ENCODE assay signal across 9 cellular contexts in the genomic region with DNA sequence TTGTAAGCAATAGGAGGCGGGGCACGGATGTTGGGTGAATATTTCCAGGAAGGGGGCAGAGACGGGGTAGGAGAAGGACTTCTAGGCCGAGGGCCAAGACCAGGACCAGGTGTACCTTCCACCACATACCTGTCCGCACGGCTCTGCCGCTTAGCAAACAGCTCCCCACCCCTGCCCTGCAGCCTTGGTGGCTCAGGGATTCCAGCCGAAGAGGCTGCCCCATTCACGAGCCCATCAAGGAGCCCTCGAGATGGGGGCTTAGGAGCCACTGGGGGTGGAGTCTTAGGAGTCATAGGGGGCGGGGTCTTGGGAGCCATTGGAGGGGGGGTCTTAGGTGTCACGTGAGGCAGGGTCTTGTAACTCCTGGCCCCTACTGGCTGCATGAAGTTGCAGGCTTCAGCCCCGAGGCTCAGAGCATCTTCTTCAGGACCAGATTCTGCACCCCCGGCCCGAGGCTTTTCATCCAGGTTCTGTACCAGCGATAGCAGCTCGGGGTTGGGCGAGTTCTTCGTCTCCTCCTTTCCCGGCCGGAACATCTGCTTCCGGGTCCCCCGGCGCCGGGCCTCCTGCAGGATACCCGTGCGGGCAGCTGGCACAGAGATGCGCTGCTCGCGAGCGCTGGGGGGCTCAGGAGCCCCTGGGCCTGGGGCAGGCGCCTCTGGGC. TPM values are rescaled to one million over a fixed set of nuclear protein-coding genes. Genes with fewer than 3 reads are reported as not detected.
A peak's percentile ranks its signal among the peaks of the same experiment; 100 is the strongest.
DNase-seq lines count a peak whose midpoint lies in the region; ATAC-seq, FAIRE-seq and TF ChIP-seq lines count a peak whose summit lies in the region.
"Had no signal": no experiment of that assay in that cellular context is flagged by ENCODE, and none has a peak within 500 bp of the region (broad histone marks: within the 10 kb centered on the region; RNA-seq: fewer than 3 reads in every experiment).

No MANE protein-coding gene starts in this region.

- H3K4me1 ChIP-seq in Peyer's patch = peaks cover 0 to 17% (median 0%) of the 10 kb centered on the region in 4 donors
- peaks cover 5 to 7% of the 10 kb centered on the region in 2 donors for H3K4me1 ChIP-seq in duodenal mucosa (ENCODE audit: control insufficient read depth in 1 of 2, insufficient read depth in 2 of 2, low read length in 2 of 2)

- peak overlapping the region; percentile 58 to 63 for H3K9ac ChIP-seq in duodenal mucosa (ENCODE audit: low read depth in 1 of 2, low read length in 2 of 2)

- TF ChIP-seq POLR2A in GM12891 (IDR thresholded peaks at IDR 0.05; ENCODE audit: low read depth, low read length) = 0 out of 2 replicates have a peak, but pooled peaks have one; percentile 21
- TF ChIP-seq POLR2A in Peyer's patch (IDR thresholded peaks at IDR 0.05) = no peak
- no peak for TF ChIP-seq POLR2A in lower leg skin (IDR thresholded peaks at IDR 0.05)

- peaks cover 34% of the 10 kb centered on the region for H3K4me1 Mint-ChIP-seq in stimulated activated memory B cell treated with anti-CD40 and anti-IgM and Interleukin-4, amounts not matched to agents 10 μg/mL and 1 μg/mL and 100 μg/mL, for 72 hours

- TF ChIP-seq CTCF in Peyer's patch (IDR thresholded peaks at IDR 0.05) (no peak), lower leg skin (IDR thresholded peaks at IDR 0.05) (no peak)

- ATAC-seq in stimulated activated memory B cell treated with anti-CD40 and anti-IgM and Interleukin-4, amounts not matched to agents 10 μg/mL and 1 μg/mL and 100 μg/mL, for 72 hours = no peak
- ATAC-seq in HG02759 (IDR thresholded peaks at IDR 0.05; ENCODE audit: unreplicated experiment) (no peak), HG03460 (IDR thresholded peaks at IDR 0.05; ENCODE audit: unreplicated experiment) (no peak)

- H3K27ac ChIP-seq in Peyer's patch = peak overlapping the region in 2 of 4 donors; percentile 31 to 38
- no peak overlapping the region for H3K27ac ChIP-seq in duodenal mucosa (ENCODE audit: low read depth, low read length)
- H3K27ac ChIP-seq: PC-9 had no signal

- DNase-seq in GM12891 (ENCODE audit: insufficient read length, low spot score) (no peak), Peyer's patch (peak; percentile 25 to 65 (median 63)), lower leg skin (ENCODE audit: low spot score in 2 of 2) (peak; percentile 37 to 91), NCI-H226 (no peak)

- H3K4me3 ChIP-seq in Peyer's patch (peak overlapping the region; percentile 47 to 66 (median 56)), duodenal mucosa (ENCODE audit: low read depth in 1 of 2, low read length in 2 of 2) (peak overlapping the region; percentile 74 to 83), lower leg skin (ENCODE audit: low read depth, poor library complexity, severe bottlenecking) (peak overlapping the region; percentile 55)
- H3K4me3 ChIP-seq: PC-9 had no signal

- no peaks in the 10 kb centered on the region for H3K9me3 ChIP-seq in Peyer's patch
- H3K9me3 ChIP-seq in duodenal mucosa (ENCODE audit: control insufficient read depth in 1 of 2, low read length in 2 of 2) = no peaks in the 10 kb centered on the region

- peak overlapping the region; percentile 83 for H3K27ac Mint-ChIP-seq in stimulated activated memory B cell treated with anti-CD40 and anti-IgM and Interleukin-4, amounts not matched to agents 10 μg/mL and 1 μg/mL and 100 μg/mL, for 72 hours

- no peaks in the 10 kb centered on the region for H3K36me3 Mint-ChIP-seq in stimulated activated memory B cell treated with anti-CD40 and anti-IgM and Interleukin-4, amounts not matched to agents 10 μg/mL and 1 μg/mL and 100 μg/mL, for 72 hours

- peak overlapping the region; percentile 78 for H3K4me3 Mint-ChIP-seq in stimulated activated memory B cell treated with anti-CD40 and anti-IgM and Interleukin-4, amounts not matched to agents 10 μg/mL and 1 μg/mL and 100 μg/mL, for 72 hours

- no peak for FAIRE-seq in GM12891 (lab: Jason Lieb, UNC)

- H3K27me3 ChIP-seq in Peyer's patch (no peaks in the 10 kb centered on the region), duodenal mucosa (ENCODE audit: control insufficient read depth in 1 of 2, insufficient read depth in 2 of 2, low read length in 2 of 2) (no peaks in the 10 kb centered on the region)

- WGBS in lower leg skin, 2 donors = 7 to 11% methylated on average over 32 of the region's 32 CpGs

- H3K27me3 Mint-ChIP-seq in stimulated activated memory B cell treated with anti-CD40 and anti-IgM and Interleukin-4, amounts not matched to agents 10 μg/mL and 1 μg/mL and 100 μg/mL, for 72 hours = peaks cover 16% of the 10 kb centered on the region

- H3K9me3 Mint-ChIP-seq in stimulated activated memory B cell treated with anti-CD40 and anti-IgM and Interleukin-4, amounts not matched to agents 10 μg/mL and 1 μg/mL and 100 μg/mL, for 72 hours = no peaks in the 10 kb centered on the region

- intact Hi-C loops in lower leg skin (cut with DNase I; ENCODE audit: low total_unique reads) = no loop called here

- H3K36me3 ChIP-seq in Peyer's patch (no peaks in the 10 kb centered on the region), duodenal mucosa (ENCODE audit: control insufficient read depth in 1 of 2, insufficient read depth in 2 of 2, low read length in 2 of 2) (no peaks in the 10 kb centered on the region)

TF ChIP-seq in GM12891, 5 proteins besides CTCF, POLR2A, EP300 and RAD21:
- TF ChIP-seq TAF1 (IDR thresholded peaks at IDR 0.05; ENCODE audit: low read depth, low read length) (no peak), POU2F2 (IDR thresholded peaks at IDR 0.05; ENCODE audit: low read depth, low read length) (0 out of 2 replicates have a peak, but pooled peaks have one; percentile 9), PAX5 (IDR thresholded peaks at IDR 0.05; ENCODE audit: insufficient read depth, low read length, severe bottlenecking) (no peak)

RNA-seq across cellular contexts. Expression of gene MYOZ1, which starts 6.1 kb away (rescaled TPM):
- polyA plus RNA-seq in GM12891 (2012; ENCODE audit: low read depth, missing spikeins) = 0.67 TPM
- total RNA-seq in Peyer's patch = not detected
- total RNA-seq in lower leg skin = 1 to 10 TPM in 1 of 4 donors, under 1 TPM in 2, not detected in 1; 0.27 to 1.4 (median 0.78) TPM

RNA-seq across cellular contexts. Expression of gene SYNPO2L, which starts 8.5 kb away (rescaled TPM):
- 2.1 TPM for polyA plus RNA-seq in GM12891 (2012; ENCODE audit: low read depth, missing spikeins)
- total RNA-seq in Peyer's patch (not detected), lower leg skin (not detected)

RNA-seq across cellular contexts. Expression of gene AGAP5, which starts 50.6 kb away (rescaled TPM):
- polyA plus RNA-seq in GM12891 (2012; ENCODE audit: low read depth, missing spikeins) = 2.6 TPM
- 10 to 100 TPM; 11.6 to 23.3 (median 16.1) TPM for total RNA-seq in Peyer's patch
- total RNA-seq in lower leg skin = 10 to 100 TPM in 1 of 4 donors, 1 to 10 TPM in 3; 3.0 to 11.2 (median 5.2) TPM

RNA-seq across cellular contexts. Expression of gene USP54, which starts 56.2 kb away (rescaled TPM):
- 3.3 TPM for polyA plus RNA-seq in GM12891 (2012; ENCODE audit: low read depth, missing spikeins)
- 10 to 100 TPM; 41.0 to 65.1 (median 50.5) TPM for total RNA-seq in Peyer's patch
- 10 to 100 TPM; 54.0 to 83.5 (median 65.8) TPM for total RNA-seq in lower leg skin

Comparison
In these comparisons a context has a peak if more than half of its experiments do, and no peak if none do; other contexts are left out.
1. DNase-seq: peak in Peyer's patch (3 of 3) and lower leg skin (2 of 2); none in GM12891 (single experiment) and NCI-H226 (single experiment).
2. Peak in every context shown above with its lines, with median percentiles within 50 percentile points of each other: H3K4me3 ChIP-seq.